Comparison of ENCODE assay signal across 1 cellular context in the genomic region with DNA sequence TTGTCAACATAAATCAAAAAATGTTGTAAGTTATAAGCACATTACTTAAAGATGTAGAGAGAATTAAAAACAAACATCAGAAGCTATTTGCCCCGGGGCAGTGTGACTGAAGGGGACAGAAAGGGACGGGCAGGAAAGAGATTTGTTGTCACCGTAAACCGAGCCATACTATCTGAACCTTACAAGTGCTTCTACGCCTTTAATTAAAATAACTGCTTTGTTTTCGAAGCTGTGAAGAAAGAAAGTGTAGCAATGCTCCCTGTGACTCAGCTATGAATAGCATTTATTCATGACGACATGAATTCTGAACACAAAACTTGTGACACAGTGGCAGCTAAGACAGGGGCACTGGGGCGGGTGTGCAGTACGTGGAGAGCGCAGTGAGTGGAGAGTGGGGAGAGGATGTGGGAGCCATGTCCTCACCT.
TF ChIP-seq lines count a peak whose summit lies in the region.

No MANE protein-coding gene starts in this region.

TF ChIP-seq in GM23338, 12 proteins besides CTCF, POLR2A, EP300 and RAD21 (continued from another document):
- TF ChIP-seq, protein P1, sequence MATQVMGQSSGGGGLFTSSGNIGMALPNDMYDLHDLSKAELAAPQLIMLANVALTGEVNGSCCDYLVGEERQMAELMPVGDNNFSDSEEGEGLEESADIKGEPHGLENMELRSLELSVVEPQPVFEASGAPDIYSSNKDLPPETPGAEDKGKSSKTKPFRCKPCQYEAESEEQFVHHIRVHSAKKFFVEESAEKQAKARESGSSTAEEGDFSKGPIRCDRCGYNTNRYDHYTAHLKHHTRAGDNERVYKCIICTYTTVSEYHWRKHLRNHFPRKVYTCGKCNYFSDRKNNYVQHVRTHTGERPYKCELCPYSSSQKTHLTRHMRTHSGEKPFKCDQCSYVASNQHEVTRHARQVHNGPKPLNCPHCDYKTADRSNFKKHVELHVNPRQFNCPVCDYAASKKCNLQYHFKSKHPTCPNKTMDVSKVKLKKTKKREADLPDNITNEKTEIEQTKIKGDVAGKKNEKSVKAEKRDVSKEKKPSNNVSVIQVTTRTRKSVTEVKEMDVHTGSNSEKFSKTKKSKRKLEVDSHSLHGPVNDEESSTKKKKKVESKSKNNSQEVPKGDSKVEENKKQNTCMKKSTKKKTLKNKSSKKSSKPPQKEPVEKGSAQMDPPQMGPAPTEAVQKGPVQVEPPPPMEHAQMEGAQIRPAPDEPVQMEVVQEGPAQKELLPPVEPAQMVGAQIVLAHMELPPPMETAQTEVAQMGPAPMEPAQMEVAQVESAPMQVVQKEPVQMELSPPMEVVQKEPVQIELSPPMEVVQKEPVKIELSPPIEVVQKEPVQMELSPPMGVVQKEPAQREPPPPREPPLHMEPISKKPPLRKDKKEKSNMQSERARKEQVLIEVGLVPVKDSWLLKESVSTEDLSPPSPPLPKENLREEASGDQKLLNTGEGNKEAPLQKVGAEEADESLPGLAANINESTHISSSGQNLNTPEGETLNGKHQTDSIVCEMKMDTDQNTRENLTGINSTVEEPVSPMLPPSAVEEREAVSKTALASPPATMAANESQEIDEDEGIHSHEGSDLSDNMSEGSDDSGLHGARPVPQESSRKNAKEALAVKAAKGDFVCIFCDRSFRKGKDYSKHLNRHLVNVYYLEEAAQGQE (IDR thresholded peaks at IDR 0.05; ENCODE audit: unreplicated experiment), result no peak
- TF ChIP-seq, protein P2, sequence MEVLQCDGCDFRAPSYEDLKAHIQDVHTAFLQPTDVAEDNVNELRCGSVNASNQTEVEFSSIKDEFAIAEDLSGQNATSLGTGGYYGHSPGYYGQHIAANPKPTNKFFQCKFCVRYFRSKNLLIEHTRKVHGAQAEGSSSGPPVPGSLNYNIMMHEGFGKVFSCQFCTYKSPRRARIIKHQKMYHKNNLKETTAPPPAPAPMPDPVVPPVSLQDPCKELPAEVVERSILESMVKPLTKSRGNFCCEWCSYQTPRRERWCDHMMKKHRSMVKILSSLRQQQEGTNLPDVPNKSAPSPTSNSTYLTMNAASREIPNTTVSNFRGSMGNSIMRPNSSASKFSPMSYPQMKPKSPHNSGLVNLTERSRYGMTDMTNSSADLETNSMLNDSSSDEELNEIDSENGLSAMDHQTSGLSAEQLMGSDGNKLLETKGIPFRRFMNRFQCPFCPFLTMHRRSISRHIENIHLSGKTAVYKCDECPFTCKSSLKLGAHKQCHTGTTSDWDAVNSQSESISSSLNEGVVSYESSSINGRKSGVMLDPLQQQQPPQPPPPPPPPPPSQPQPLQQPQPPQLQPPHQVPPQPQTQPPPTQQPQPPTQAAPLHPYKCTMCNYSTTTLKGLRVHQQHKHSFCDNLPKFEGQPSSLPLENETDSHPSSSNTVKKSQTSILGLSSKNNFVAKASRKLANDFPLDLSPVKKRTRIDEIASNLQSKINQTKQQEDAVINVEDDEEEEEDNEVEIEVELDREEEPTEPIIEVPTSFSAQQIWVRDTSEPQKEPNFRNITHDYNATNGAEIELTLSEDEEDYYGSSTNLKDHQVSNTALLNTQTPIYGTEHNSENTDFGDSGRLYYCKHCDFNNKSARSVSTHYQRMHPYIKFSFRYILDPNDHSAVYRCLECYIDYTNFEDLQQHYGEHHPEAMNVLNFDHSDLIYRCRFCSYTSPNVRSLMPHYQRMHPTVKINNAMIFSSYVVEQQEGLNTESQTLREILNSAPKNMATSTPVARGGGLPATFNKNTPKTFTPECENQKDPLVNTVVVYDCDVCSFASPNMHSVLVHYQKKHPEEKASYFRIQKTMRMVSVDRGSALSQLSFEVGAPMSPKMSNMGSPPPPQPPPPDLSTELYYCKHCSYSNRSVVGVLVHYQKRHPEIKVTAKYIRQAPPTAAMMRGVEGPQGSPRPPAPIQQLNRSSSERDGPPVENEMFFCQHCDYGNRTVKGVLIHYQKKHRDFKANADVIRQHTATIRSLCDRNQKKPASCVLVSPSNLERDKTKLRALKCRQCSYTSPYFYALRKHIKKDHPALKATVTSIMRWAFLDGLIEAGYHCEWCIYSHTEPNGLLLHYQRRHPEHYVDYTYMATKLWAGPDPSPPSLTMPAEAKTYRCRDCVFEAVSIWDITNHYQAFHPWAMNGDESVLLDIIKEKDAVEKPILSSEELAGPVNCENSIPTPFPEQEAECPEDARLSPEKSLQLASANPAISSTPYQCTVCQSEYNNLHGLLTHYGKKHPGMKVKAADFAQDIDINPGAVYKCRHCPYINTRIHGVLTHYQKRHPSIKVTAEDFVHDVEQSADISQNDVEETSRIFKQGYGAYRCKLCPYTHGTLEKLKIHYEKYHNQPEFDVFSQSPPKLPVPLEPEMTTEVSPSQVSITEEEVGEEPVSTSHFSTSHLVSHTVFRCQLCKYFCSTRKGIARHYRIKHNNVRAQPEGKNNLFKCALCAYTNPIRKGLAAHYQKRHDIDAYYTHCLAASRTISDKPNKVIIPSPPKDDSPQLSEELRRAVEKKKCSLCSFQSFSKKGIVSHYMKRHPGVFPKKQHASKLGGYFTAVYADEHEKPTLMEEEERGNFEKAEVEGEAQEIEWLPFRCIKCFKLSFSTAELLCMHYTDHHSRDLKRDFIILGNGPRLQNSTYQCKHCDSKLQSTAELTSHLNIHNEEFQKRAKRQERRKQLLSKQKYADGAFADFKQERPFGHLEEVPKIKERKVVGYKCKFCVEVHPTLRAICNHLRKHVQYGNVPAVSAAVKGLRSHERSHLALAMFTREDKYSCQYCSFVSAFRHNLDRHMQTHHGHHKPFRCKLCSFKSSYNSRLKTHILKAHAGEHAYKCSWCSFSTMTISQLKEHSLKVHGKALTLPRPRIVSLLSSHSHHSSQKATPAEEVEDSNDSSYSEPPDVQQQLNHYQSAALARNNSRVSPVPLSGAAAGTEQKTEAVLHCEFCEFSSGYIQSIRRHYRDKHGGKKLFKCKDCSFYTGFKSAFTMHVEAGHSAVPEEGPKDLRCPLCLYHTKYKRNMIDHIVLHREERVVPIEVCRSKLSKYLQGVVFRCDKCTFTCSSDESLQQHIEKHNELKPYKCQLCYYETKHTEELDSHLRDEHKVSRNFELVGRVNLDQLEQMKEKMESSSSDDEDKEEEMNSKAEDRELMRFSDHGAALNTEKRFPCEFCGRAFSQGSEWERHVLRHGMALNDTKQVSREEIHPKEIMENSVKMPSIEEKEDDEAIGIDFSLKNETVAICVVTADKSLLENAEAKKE (CRISPR knock-in tag; IDR thresholded peaks at IDR 0.05), result no peak
- TF ChIP-seq CREB1 (CRISPR knock-in tag; IDR thresholded peaks at IDR 0.05; ENCODE audit: low read depth), result no peak
- TF ChIP-seq EZH2 (IDR thresholded peaks at IDR 0.05; ENCODE audit: low read depth, unreplicated experiment), result no peak
- TF ChIP-seq STAT1 (IDR thresholded peaks at IDR 0.05; ENCODE audit: unreplicated experiment), result no peak
- TF ChIP-seq EZH2phosphoT487 (IDR thresholded peaks at IDR 0.05; ENCODE audit: unreplicated experiment), result no peak
- TF ChIP-seq ZNF114 (CRISPR knock-in tag; IDR thresholded peaks at IDR 0.05), result no peak
- no peak for TF ChIP-seq NANOG (IDR thresholded peaks at IDR 0.05; ENCODE audit: borderline replicate concordance)
